Comparison of ENCODE assay signal across 9 cellular contexts in genomic region chr16:18802755-18803218, GRCh38. TPM values are rescaled to one million over a fixed set of nuclear protein-coding genes. Genes with fewer than 3 reads are reported as not detected.
DNase-seq lines count a peak whose midpoint lies in the region; ATAC-seq and TF ChIP-seq lines count a peak whose summit lies in the region.
"Had no signal": no experiment of that assay in that cellular context is flagged by ENCODE, and none has a peak within 500 bp of the region (broad histone marks: within the 10 kb centered on the region; RNA-seq: fewer than 3 reads in every experiment).

No MANE protein-coding gene starts in this region.

- H3K4me1 ChIP-seq in HEK293 (ENCODE audit: control insufficient read depth, insufficient read depth, low read length), result peaks cover 10% of the 10 kb centered on the region; the same call in 1 of the 2 replicates
- peaks cover 3 to 21% of the 10 kb centered on the region in 2 donors for H3K4me1 ChIP-seq in ascending aorta
- peaks cover 40% of the 10 kb centered on the region for H3K4me1 ChIP-seq in body of pancreas

- H3K27me3 Mint-ChIP-seq in CD4-positive, alpha-beta T cell, result no peaks in the 10 kb centered on the region
- H3K27me3 Mint-ChIP-seq in neural crest cell (ENCODE audit: low read depth), result peaks cover 2% of the 10 kb centered on the region

- no peak overlapping the region for H3K27ac ChIP-seq in CD4-positive, alpha-beta T cell (ENCODE audit: low read depth, low read length)
- H3K27ac ChIP-seq in HEK293 (ENCODE audit: extremely low read depth, low read depth, low read length) (no peak overlapping the region), ascending aorta (peak overlapping the region; percentile 91 to 93), body of pancreas (no peak overlapping the region)

- WGBS in body of pancreas, 2 donors, result 88 to 90% methylated on average over 15 of the region's 15 CpGs

- H3K4me3 ChIP-seq in HEK293 (ENCODE audit: low read depth, low read length), result no peak overlapping the region
- H3K4me3 ChIP-seq in ascending aorta, result no peak overlapping the region
- H3K4me3 ChIP-seq in body of pancreas, result no peak overlapping the region

- POLR2A ChIA-PET in CD4-positive, alpha-beta T cell (lab: Charles Lee), result interaction anchor here (1.0 to 10.2 kb wide), 6 partner anchors 13 to 753 kb away, joined by 4 to 232 read pairs (median 8); partner anchors contain the start of genes RPS15A and VPS35L
- POLR2A ChIA-PET in HEK293 (lab: Yijun Ruan, JAX), result interaction anchor here (0.7 to 8.2 kb wide), 2 partner anchors 15 to 576 kb away, joined by 11 to 329 read pairs; partner anchors contain the start of gene RPS15A

- H3K4me3 Mint-ChIP-seq in CD4-positive, alpha-beta T cell, result no peak overlapping the region
- H3K4me3 Mint-ChIP-seq in neural crest cell, result peak overlapping the region; percentile 97

- H3K9me3 ChIP-seq in CD4-positive, alpha-beta T cell (ENCODE audit: control insufficient read depth, low read length), result no peaks in the 10 kb centered on the region
- H3K9me3 ChIP-seq in HEK293 (ENCODE audit: control insufficient read depth, insufficient read depth, low read depth, low read length) (no peaks in the 10 kb centered on the region), ascending aorta (no peaks in the 10 kb centered on the region), body of pancreas (no peaks in the 10 kb centered on the region)
- H3K9me3 ChIP-seq: heart left ventricle had no signal

- peaks cover 46% of the 10 kb centered on the region for H3K4me1 Mint-ChIP-seq in CD4-positive, alpha-beta T cell (ENCODE audit: low read depth)
- peaks cover 41% of the 10 kb centered on the region for H3K4me1 Mint-ChIP-seq in neural crest cell

- intact Hi-C loops in CD4-positive, alpha-beta T cell (cut with DNase I, micrococcal nuclease), result loop anchor here (1.0 to 5.0 kb wide), 5 partner anchors 125 to 915 kb away; partner anchors contain the start of genes CCP110 (in 1 of the 2), COQ7 (in 1 of the 2), GDE1 (in 1 of the 2) and IQCK (in 1 of the 2)
- intact Hi-C loops in ascending aorta (cut with DNase I), result loop anchor here (5.0 to 10.0 kb wide), 3 partner anchors 165 to 752 kb away; partner anchors contain the start of gene VPS35L
- intact Hi-C loops in body of pancreas (cut with DNase I), result no loop called here

- no peaks in the 10 kb centered on the region for H3K27me3 ChIP-seq in CD4-positive, alpha-beta T cell (ENCODE audit: control insufficient read depth, insufficient read depth, low read length)
- H3K27me3 ChIP-seq in ascending aorta (no peaks in the 10 kb centered on the region), body of pancreas (no peaks in the 10 kb centered on the region)
- H3K27me3 ChIP-seq: heart left ventricle had no signal

- H3K36me3 Mint-ChIP-seq in CD4-positive, alpha-beta T cell (ENCODE audit: low read depth), result peaks cover 46% of the 10 kb centered on the region
- H3K36me3 Mint-ChIP-seq in neural crest cell (ENCODE audit: low read depth), result peaks cover 10% of the 10 kb centered on the region

- CTCF ChIA-PET in CD4-positive, alpha-beta T cell (lab: Charles Lee), result interaction anchor here (1.1 to 5.3 kb wide), 3 partner anchors 14 to 36 kb away, joined by 3 to 95 read pairs (median 12); partner anchors contain the start of gene RPS15A
- CTCF ChIA-PET in HEK293 (lab: Yijun Ruan, JAX), result interaction anchor here (0.8 to 2.3 kb wide), 7 partner anchors 11 to 586 kb away, joined by 3 to 18 read pairs (median 4); no protein-coding TSS in a partner anchor

- no peak for TF ChIP-seq POLR2A in body of pancreas (IDR thresholded peaks at IDR 0.05)

- peak overlapping the region; percentile 88 for H3K27ac Mint-ChIP-seq in CD4-positive, alpha-beta T cell
- H3K27ac Mint-ChIP-seq in neural crest cell (ENCODE audit: unreplicated experiment), result no peak overlapping the region

- peaks cover 4 to 24% of the 10 kb centered on the region in 2 experiments; a peak in 2 of 3 replicates for H3K36me3 ChIP-seq in HEK293 (ENCODE audit: control insufficient read depth in 2 of 2, insufficient read depth in 1 of 2, low read length in 2 of 2)
- peaks cover 5 to 12% of the 10 kb centered on the region in 2 donors for H3K36me3 ChIP-seq in ascending aorta
- H3K36me3 ChIP-seq in body of pancreas (replicated peaks in 1 of 2; ENCODE audit: insufficient read depth in 1 of 2, low read depth in 2 of 2), result peaks cover 0 to 2% of the 10 kb centered on the region in 2 donors

- ATAC-seq in CD4-positive, alpha-beta T cell (ENCODE audit: poor library complexity), result no peak
- ATAC-seq in body of pancreas (no peak), HG03460 (IDR thresholded peaks at IDR 0.05; ENCODE audit: unreplicated experiment) (no peak)
- ATAC-seq: heart left ventricle had no signal

- TF ChIP-seq CTCF in CD4-positive, alpha-beta T cell (IDR thresholded peaks at IDR 0.05), result no peak
- TF ChIP-seq CTCF in HEK293 (tag by site-specific recombination; IDR thresholded peaks at IDR 0.05) (no peak), ascending aorta (IDR thresholded peaks at IDR 0.05) (no peak), neural crest cell (conservative IDR thresholded peaks at IDR 0.05) (no peak), body of pancreas (IDR thresholded peaks at IDR 0.05) (no peak)

- H3K9me3 Mint-ChIP-seq in CD4-positive, alpha-beta T cell, result no peaks in the 10 kb centered on the region
- no peaks in the 10 kb centered on the region for H3K9me3 Mint-ChIP-seq in neural crest cell

- no peak for DNase-seq in CD4-positive, alpha-beta T cell
- DNase-seq in ascending aorta (ENCODE audit: low spot score in 2 of 2) (no peak), neural crest cell (ENCODE audit: low read depth, low spot score) (no peak), body of pancreas (no peak), NCI-H2196 treated with DMSO at 0.1 percent for 48 hours (lab: John Stamatoyannopoulos, UW; ENCODE audit: unreplicated experiment) (no peak)
- DNase-seq: activated CD8-positive, alpha-beta memory T cell treated with anti-CD3 and anti-CD28 coated beads, Interleukin-2, amount 50 U/mL, for 48 hours had no signal

TF ChIP-seq in HEK293, 187 proteins besides CTCF, POLR2A, EP300 and RAD21:
- TF ChIP-seq ZEB2 (tag by site-specific recombination; IDR thresholded peaks at IDR 0.05) (no peak), ZBTB48 (tag by site-specific recombination; IDR thresholded peaks at IDR 0.05) (no peak), ZNF423 (tag by site-specific recombination; IDR thresholded peaks at IDR 0.05) (no peak), ZNF221 (tag by site-specific recombination; IDR thresholded peaks at IDR 0.05; ENCODE audit: borderline replicate concordance) (no peak), ZNF239 (tag by site-specific recombination; IDR thresholded peaks at IDR 0.05) (no peak), OVOL3 (tag by site-specific recombination; IDR thresholded peaks at IDR 0.05) (no peak), ZNF335 (tag by site-specific recombination; conservative IDR thresholded peaks at IDR 0.05) (no peak), SCRT1 (tag by site-specific recombination; IDR thresholded peaks at IDR 0.05; ENCODE audit: borderline replicate concordance) (peak; percentile 46; the same call in 1 of the 2 replicates), ZNF202 (tag by site-specific recombination; IDR thresholded peaks at IDR 0.05; ENCODE audit: borderline replicate concordance) (no peak), ZIC2 (tag by site-specific recombination; IDR thresholded peaks at IDR 0.05) (no peak), ZNF133 (tag by site-specific recombination; IDR thresholded peaks at IDR 0.05) (peak; percentile 88), ZNF776 (tag by site-specific recombination; IDR thresholded peaks at IDR 0.05; ENCODE audit: borderline replicate concordance) (no peak)
- TF ChIP-seq, protein P1, sequence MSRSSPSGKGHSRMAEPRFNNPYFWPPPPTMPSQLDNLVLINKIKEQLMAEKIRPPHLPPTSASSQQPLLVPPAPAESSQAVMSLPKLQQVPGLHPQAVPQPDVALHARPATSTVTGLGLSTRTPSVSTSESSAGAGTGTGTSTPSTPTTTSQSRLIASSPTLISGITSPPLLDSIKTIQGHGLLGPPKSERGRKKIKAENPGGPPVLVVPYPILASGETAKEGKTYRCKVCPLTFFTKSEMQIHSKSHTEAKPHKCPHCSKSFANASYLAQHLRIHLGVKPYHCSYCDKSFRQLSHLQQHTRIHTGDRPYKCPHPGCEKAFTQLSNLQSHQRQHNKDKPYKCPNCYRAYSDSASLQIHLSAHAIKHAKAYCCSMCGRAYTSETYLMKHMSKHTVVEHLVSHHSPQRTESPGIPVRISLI (tag by site-specific recombination; IDR thresholded peaks at IDR 0.05), result peak; percentile 79

RNA-seq across cellular contexts. Expression of gene ARL6IP1, which starts 1.4 kb away (rescaled TPM):
- total RNA-seq in CD4-positive, alpha-beta T cell, result 100 to 1,000 TPM; 109 to 111 TPM
- total RNA-seq in ascending aorta (71.6 TPM), neural crest cell (211 and 212 TPM in 2 replicates), body of pancreas (100 to 1,000 TPM; 111 to 153 TPM)

RNA-seq across cellular contexts. Expression of gene RPS15A, which starts 12.7 kb away (rescaled TPM):
- 1,000 to 10,000 TPM; 3,821 to 3,943 TPM for total RNA-seq in CD4-positive, alpha-beta T cell
- total RNA-seq in ascending aorta (540 TPM), neural crest cell (1,697 and 1,736 TPM in 2 replicates), body of pancreas (100 to 1,000 TPM; 232 to 393 TPM)

Comparison
In these comparisons a context has a peak if more than half of its experiments do, and no peak if none do; other contexts are left out.
1. H3K27ac ChIP-seq: peak in ascending aorta (2 of 2); none in CD4-positive, alpha-beta T cell (single experiment), HEK293 (single experiment) and body of pancreas (0 of 4).